ENCODE assay signal across 12 cellular contexts in genomic region chr5:80189201-80189600, GRCh38.
DNase-seq lines count a peak whose midpoint lies in the region; ATAC-seq and TF ChIP-seq lines count a peak whose summit lies in the region.
"Had no signal": no experiment of that assay in that cellular context is flagged by ENCODE, and none has a peak within 500 bp of the region (broad histone marks: within the 10 kb centered on the region; RNA-seq: fewer than 3 reads in every experiment).

No MANE protein-coding gene starts in this region.

- no peak for TF ChIP-seq POLR2A in thyroid gland (IDR thresholded peaks at IDR 0.05)

- WGBS in thyroid gland, 2 donors, result 78 to 84% methylated on average over 8 of the region's 8 CpGs

- H3K4me3 ChIP-seq in thyroid gland (replicated peaks in 1 of 3), result no peak overlapping the region
- H3K4me3 ChIP-seq: K562, transverse colon had no signal

- H3K4me3 Mint-ChIP-seq in activated CD8-positive, alpha-beta memory T cell treated with anti-CD3 and anti-CD28 coated beads, Interleukin-2, amount 10 ng/mL, durations not matched to agents 7 days and 5 days, result peak overlapping the region; percentile 85
- H3K4me3 Mint-ChIP-seq in activated CD8-positive, alpha-beta T cell treated with anti-CD3 and anti-CD28 coated beads, Interleukin-2, amount 10 ng/mL, durations not matched to agents 7 days and 5 days, result peak overlapping the region; percentile 84

- peak; percentile 30 for ATAC-seq in activated CD8-positive, alpha-beta memory T cell treated with anti-CD3 and anti-CD28 coated beads, Interleukin-2, amount 10 ng/mL, durations not matched to agents 7 days and 5 days
- ATAC-seq in activated CD8-positive, alpha-beta T cell treated with anti-CD3 and anti-CD28 coated beads, Interleukin-2, amount 10 ng/mL, durations not matched to agents 7 days and 5 days, result peak; percentile 27
- ATAC-seq in GM19328 (IDR thresholded peaks at IDR 0.05; ENCODE audit: unreplicated experiment) (no peak), HG03135 (IDR thresholded peaks at IDR 0.05; ENCODE audit: unreplicated experiment) (no peak), GM18498 (IDR thresholded peaks at IDR 0.05; ENCODE audit: unreplicated experiment) (no peak)
- ATAC-seq: K562 had no signal

- H3K27me3 Mint-ChIP-seq in activated CD8-positive, alpha-beta memory T cell treated with anti-CD3 and anti-CD28 coated beads, Interleukin-2, amount 10 ng/mL, durations not matched to agents 7 days and 5 days, result no peaks in the 10 kb centered on the region
- no peaks in the 10 kb centered on the region for H3K27me3 Mint-ChIP-seq in activated CD8-positive, alpha-beta T cell treated with anti-CD3 and anti-CD28 coated beads, Interleukin-2, amount 10 ng/mL, durations not matched to agents 7 days and 5 days (ENCODE audit: low read depth)

- POLR2A ChIA-PET in activated CD8-positive, alpha-beta T cell treated with anti-CD3 and anti-CD28 coated beads, Interleukin-2, amount 10 ng/mL, durations not matched to agents 7 days and 5 days (lab: Charles Lee), result interaction anchor here (0.7 to 9.1 kb wide), 6 partner anchors 9 to 198 kb away, joined by 3 to 78 read pairs (median 4); partner anchors contain the start of gene SERINC5

- H3K9me3 ChIP-seq in thyroid gland, result no peaks in the 10 kb centered on the region
- H3K9me3 ChIP-seq: transverse colon had no signal

- H3K27me3 ChIP-seq in layer of hippocampus (ENCODE audit: control insufficient read depth, insufficient read depth, low read length) (no peaks in the 10 kb centered on the region), thyroid gland (no peaks in the 10 kb centered on the region)
- H3K27me3 ChIP-seq: transverse colon had no signal

- no peaks in the 10 kb centered on the region for H3K9me3 Mint-ChIP-seq in activated CD8-positive, alpha-beta memory T cell treated with anti-CD3 and anti-CD28 coated beads, Interleukin-2, amount 10 ng/mL, durations not matched to agents 7 days and 5 days (ENCODE audit: low read depth)
- no peaks in the 10 kb centered on the region for H3K9me3 Mint-ChIP-seq in activated CD8-positive, alpha-beta T cell treated with anti-CD3 and anti-CD28 coated beads, Interleukin-2, amount 10 ng/mL, durations not matched to agents 7 days and 5 days (ENCODE audit: insufficient read depth)

- H3K4me1 ChIP-seq in thyroid gland, result peaks cover 57 to 74% of the 10 kb centered on the region in 2 donors

- peaks cover 10% of the 10 kb centered on the region for H3K36me3 Mint-ChIP-seq in activated CD8-positive, alpha-beta memory T cell treated with anti-CD3 and anti-CD28 coated beads, Interleukin-2, amount 10 ng/mL, durations not matched to agents 7 days and 5 days
- H3K36me3 Mint-ChIP-seq in activated CD8-positive, alpha-beta T cell treated with anti-CD3 and anti-CD28 coated beads, Interleukin-2, amount 10 ng/mL, durations not matched to agents 7 days and 5 days (ENCODE audit: low read depth), result peaks cover 45% of the 10 kb centered on the region

- peaks cover 87% of the 10 kb centered on the region for H3K4me1 Mint-ChIP-seq in activated CD8-positive, alpha-beta memory T cell treated with anti-CD3 and anti-CD28 coated beads, Interleukin-2, amount 10 ng/mL, durations not matched to agents 7 days and 5 days
- H3K4me1 Mint-ChIP-seq in activated CD8-positive, alpha-beta T cell treated with anti-CD3 and anti-CD28 coated beads, Interleukin-2, amount 10 ng/mL, durations not matched to agents 7 days and 5 days (ENCODE audit: low read depth), result peaks cover 89% of the 10 kb centered on the region

- intact Hi-C loops in thyroid gland (cut with DNase I), result no loop called here

- TF ChIP-seq CTCF in thyroid gland (IDR thresholded peaks at IDR 0.05), result no peak

- H3K36me3 ChIP-seq in thyroid gland, result no peaks in the 10 kb centered on the region
- H3K36me3 ChIP-seq: transverse colon had no signal

- H3K27ac Mint-ChIP-seq in activated CD8-positive, alpha-beta memory T cell treated with anti-CD3 and anti-CD28 coated beads, Interleukin-2, amount 10 ng/mL, durations not matched to agents 7 days and 5 days, result peak overlapping the region; percentile 96
- peak overlapping the region; percentile 95 for H3K27ac Mint-ChIP-seq in activated CD8-positive, alpha-beta T cell treated with anti-CD3 and anti-CD28 coated beads, Interleukin-2, amount 10 ng/mL, durations not matched to agents 7 days and 5 days

- peak; percentile 49 for DNase-seq in activated CD8-positive, alpha-beta memory T cell treated with anti-CD3 and anti-CD28 coated beads, Interleukin-2, amount 10 ng/mL, durations not matched to agents 7 days and 5 days
- no peak for DNase-seq in activated CD8-positive, alpha-beta memory T cell treated with anti-CD3 and anti-CD28 coated beads, Interleukin-2, amount 50 U/mL, for 48 hours
- peak; percentile 51 for DNase-seq in activated CD8-positive, alpha-beta T cell treated with anti-CD3 and anti-CD28 coated beads, Interleukin-2, amount 10 ng/mL, durations not matched to agents 7 days and 5 days
- DNase-seq in thyroid gland, result no peak
- DNase-seq: ACHN; stimulated activated CD4-positive, alpha-beta T cell treated with anti-CD3 and anti-CD28 coated beads, Interleukin-2, amount 100 ng/mL, for 24 hours; transverse colon had no signal

- H3K27ac ChIP-seq in layer of hippocampus (ENCODE audit: low read depth, low read length) (peak overlapping the region; percentile 25), thyroid gland (peak overlapping the region; percentile 73 to 98 (median 86))

- CTCF ChIA-PET in activated CD8-positive, alpha-beta memory T cell treated with anti-CD3 and anti-CD28 coated beads, Interleukin-2, amount 10 ng/mL, durations not matched to agents 7 days and 5 days (lab: Charles Lee), result interaction anchor here (1.1 to 1.2 kb wide), 3 partner anchors 10 to 63 kb away, joined by 3 to 7 read pairs (median 4); no protein-coding TSS in a partner anchor
- CTCF ChIA-PET in activated CD8-positive, alpha-beta T cell treated with anti-CD3 and anti-CD28 coated beads, Interleukin-2, amount 10 ng/mL, durations not matched to agents 7 days and 5 days (lab: Charles Lee), result interaction anchor here (0.7 to 1.6 kb wide), 2 partner anchors 16 to 97 kb away, joined by 4 to 6 read pairs; no protein-coding TSS in a partner anchor

Comparison
In these comparisons a context has a peak if more than half of its experiments do, and no peak if none do; other contexts are left out.
1. DNase-seq: peak in activated CD8-positive, alpha-beta memory T cell treated with anti-CD3 and anti-CD28 coated beads, Interleukin-2, amount 10 ng/mL, durations not matched to agents 7 days and 5 days (single experiment) and activated CD8-positive, alpha-beta T cell treated with anti-CD3 and anti-CD28 coated beads, Interleukin-2, amount 10 ng/mL, durations not matched to agents 7 days and 5 days (single experiment); none in activated CD8-positive, alpha-beta memory T cell treated with anti-CD3 and anti-CD28 coated beads, Interleukin-2, amount 50 U/mL, for 48 hours (single experiment) and thyroid gland (0 of 2).
2. ATAC-seq: peak in activated CD8-positive, alpha-beta memory T cell treated with anti-CD3 and anti-CD28 coated beads, Interleukin-2, amount 10 ng/mL, durations not matched to agents 7 days and 5 days (single experiment) and activated CD8-positive, alpha-beta T cell treated with anti-CD3 and anti-CD28 coated beads, Interleukin-2, amount 10 ng/mL, durations not matched to agents 7 days and 5 days (single experiment); none in GM19328 (single experiment), HG03135 (single experiment) and GM18498 (single experiment).